1 cellular context compared by ENCODE assay signal in the genomic region with DNA sequence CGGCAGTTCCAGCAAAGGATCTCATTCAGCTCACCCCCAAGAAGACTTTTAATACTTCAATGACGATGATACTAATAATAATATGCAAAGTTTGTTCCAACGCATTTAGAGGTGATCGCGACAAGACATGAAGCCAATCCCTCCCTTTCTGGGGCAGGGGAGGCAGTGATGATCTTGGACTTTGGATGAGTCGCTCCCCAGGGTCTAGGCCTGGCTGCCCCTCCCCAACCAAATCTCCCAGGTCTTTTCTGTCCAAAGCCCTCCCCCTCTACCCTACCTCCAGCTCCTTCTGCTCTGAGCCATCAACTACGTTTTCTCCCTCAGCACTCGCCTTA.
TF ChIP-seq lines count a peak whose summit lies in the region.

No MANE protein-coding gene starts in this region.

TF ChIP-seq in GM23338, 12 proteins besides CTCF, POLR2A, EP300 and RAD21 (continued from another document):
- TF ChIP-seq, protein P1, sequence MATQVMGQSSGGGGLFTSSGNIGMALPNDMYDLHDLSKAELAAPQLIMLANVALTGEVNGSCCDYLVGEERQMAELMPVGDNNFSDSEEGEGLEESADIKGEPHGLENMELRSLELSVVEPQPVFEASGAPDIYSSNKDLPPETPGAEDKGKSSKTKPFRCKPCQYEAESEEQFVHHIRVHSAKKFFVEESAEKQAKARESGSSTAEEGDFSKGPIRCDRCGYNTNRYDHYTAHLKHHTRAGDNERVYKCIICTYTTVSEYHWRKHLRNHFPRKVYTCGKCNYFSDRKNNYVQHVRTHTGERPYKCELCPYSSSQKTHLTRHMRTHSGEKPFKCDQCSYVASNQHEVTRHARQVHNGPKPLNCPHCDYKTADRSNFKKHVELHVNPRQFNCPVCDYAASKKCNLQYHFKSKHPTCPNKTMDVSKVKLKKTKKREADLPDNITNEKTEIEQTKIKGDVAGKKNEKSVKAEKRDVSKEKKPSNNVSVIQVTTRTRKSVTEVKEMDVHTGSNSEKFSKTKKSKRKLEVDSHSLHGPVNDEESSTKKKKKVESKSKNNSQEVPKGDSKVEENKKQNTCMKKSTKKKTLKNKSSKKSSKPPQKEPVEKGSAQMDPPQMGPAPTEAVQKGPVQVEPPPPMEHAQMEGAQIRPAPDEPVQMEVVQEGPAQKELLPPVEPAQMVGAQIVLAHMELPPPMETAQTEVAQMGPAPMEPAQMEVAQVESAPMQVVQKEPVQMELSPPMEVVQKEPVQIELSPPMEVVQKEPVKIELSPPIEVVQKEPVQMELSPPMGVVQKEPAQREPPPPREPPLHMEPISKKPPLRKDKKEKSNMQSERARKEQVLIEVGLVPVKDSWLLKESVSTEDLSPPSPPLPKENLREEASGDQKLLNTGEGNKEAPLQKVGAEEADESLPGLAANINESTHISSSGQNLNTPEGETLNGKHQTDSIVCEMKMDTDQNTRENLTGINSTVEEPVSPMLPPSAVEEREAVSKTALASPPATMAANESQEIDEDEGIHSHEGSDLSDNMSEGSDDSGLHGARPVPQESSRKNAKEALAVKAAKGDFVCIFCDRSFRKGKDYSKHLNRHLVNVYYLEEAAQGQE (IDR thresholded peaks at IDR 0.05; ENCODE audit: unreplicated experiment): no peak
- TF ChIP-seq, protein P2, sequence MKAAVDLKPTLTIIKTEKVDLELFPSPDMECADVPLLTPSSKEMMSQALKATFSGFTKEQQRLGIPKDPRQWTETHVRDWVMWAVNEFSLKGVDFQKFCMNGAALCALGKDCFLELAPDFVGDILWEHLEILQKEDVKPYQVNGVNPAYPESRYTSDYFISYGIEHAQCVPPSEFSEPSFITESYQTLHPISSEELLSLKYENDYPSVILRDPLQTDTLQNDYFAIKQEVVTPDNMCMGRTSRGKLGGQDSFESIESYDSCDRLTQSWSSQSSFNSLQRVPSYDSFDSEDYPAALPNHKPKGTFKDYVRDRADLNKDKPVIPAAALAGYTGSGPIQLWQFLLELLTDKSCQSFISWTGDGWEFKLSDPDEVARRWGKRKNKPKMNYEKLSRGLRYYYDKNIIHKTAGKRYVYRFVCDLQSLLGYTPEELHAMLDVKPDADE (IDR thresholded peaks at IDR 0.05): no peak
- no peak for TF ChIP-seq ZNF114 (CRISPR knock-in tag; IDR thresholded peaks at IDR 0.05)
- no peak for TF ChIP-seq CREB1 (CRISPR knock-in tag; IDR thresholded peaks at IDR 0.05; ENCODE audit: low read depth)
- TF ChIP-seq EZH2phosphoT487 (IDR thresholded peaks at IDR 0.05; ENCODE audit: unreplicated experiment): no peak
TF ChIP-seq in GM23338: peak in this region for 0.
